In the genomic region with DNA sequence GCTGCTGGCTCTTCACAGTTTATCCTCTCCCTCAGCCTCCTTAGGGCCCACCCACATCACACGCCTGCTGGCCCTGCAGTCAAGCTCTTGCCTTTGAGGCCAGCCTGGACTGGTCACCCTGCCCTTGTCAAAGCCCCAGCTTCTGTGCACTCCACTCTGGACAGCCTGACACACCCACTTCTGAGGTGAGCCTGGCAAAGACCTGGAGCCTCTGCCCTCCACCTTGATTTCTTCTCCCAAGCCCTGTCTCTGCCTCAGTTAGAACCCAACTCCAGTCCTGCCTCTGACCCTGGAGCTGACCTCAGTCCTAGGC, we compare ENCODE assay signal across 22 cellular contexts. TPM values are rescaled to one million over a fixed set of nuclear protein-coding genes. Genes with fewer than 3 reads are reported as not detected.
DNase-seq lines count a peak whose midpoint lies in the region; ATAC-seq and TF ChIP-seq lines count a peak whose summit lies in the region.
"Had no signal": no experiment of that assay in that cellular context is flagged by ENCODE, and none has a peak within 500 bp of the region (broad histone marks: within the 10 kb centered on the region; RNA-seq: fewer than 3 reads in every experiment).

No MANE protein-coding gene starts in this region.

- TF ChIP-seq EP300 in esophagus muscularis mucosa (IDR thresholded peaks at IDR 0.05) = no peak

- H3K36me3 ChIP-seq in WERI-Rb-1 (no peaks in the 10 kb centered on the region), esophagus muscularis mucosa (no peaks in the 10 kb centered on the region), esophagus squamous epithelium (no peaks in the 10 kb centered on the region)

- H3K27ac ChIP-seq in WERI-Rb-1 = no peak overlapping the region
- H3K27ac ChIP-seq in esophagus muscularis mucosa (replicated peaks in 1 of 4) = no peak overlapping the region
- peak overlapping the region in 2 of 4 donors; percentile 43 to 97 for H3K27ac ChIP-seq in esophagus squamous epithelium
- H3K27ac ChIP-seq: A549 had no signal

- 100% methylated on average over 1 of the region's 1 CpG for WGBS in esophagus muscularis mucosa
- WGBS in esophagus squamous epithelium, 2 donors = 80% methylated on average over 1 of the region's 1 CpG; no CpG with 5 or more reads in 1 of the 2 donors

- H3K4me3 ChIP-seq in WERI-Rb-1 (ENCODE audit: low read depth, low read length) = no peak overlapping the region
- H3K4me3 ChIP-seq in esophagus muscularis mucosa = no peak overlapping the region
- H3K4me3 ChIP-seq in esophagus squamous epithelium = no peak overlapping the region
- H3K4me3 ChIP-seq: A549, GM12878 had no signal

- H3K9me3 ChIP-seq in WERI-Rb-1 (ENCODE audit: severe bottlenecking) (peaks cover 5% of the 10 kb centered on the region), esophagus muscularis mucosa (no peaks in the 10 kb centered on the region), esophagus squamous epithelium (no peaks in the 10 kb centered on the region)
- H3K9me3 ChIP-seq: A549 had no signal

- no peaks in the 10 kb centered on the region for H3K27me3 ChIP-seq in WERI-Rb-1 (ENCODE audit: insufficient read depth, low read depth, severe bottlenecking)
- no peaks in the 10 kb centered on the region for H3K27me3 ChIP-seq in esophagus muscularis mucosa
- no peaks in the 10 kb centered on the region for H3K27me3 ChIP-seq in esophagus squamous epithelium

- H3K4me1 ChIP-seq in esophagus muscularis mucosa (peaks cover 7 to 20% (median 9%) of the 10 kb centered on the region in 4 donors), esophagus squamous epithelium (peaks cover 44 to 98% (median 49%) of the 10 kb centered on the region in 3 donors)

- intact Hi-C loops in Right ventricle myocardium superior (cut with DNase I) = no loop called here
- intact Hi-C loops in left cardiac atrium (cut with DNase I) = no loop called here
- intact Hi-C loops in esophagus muscularis mucosa (cut with DNase I) = no loop called here
- intact Hi-C loops in esophagus squamous epithelium (cut with DNase I) = no loop called here

- TF ChIP-seq CTCF in WERI-Rb-1 (IDR thresholded peaks at IDR 0.05; ENCODE audit: low read depth, low read length) (no peak), esophagus muscularis mucosa (IDR thresholded peaks at IDR 0.05) (no peak), esophagus squamous epithelium (IDR thresholded peaks at IDR 0.05) (no peak)

- no peak for TF ChIP-seq POLR2A in esophagus muscularis mucosa (IDR thresholded peaks at IDR 0.05; ENCODE audit: low read depth)
- no peak for TF ChIP-seq POLR2A in esophagus squamous epithelium (IDR thresholded peaks at IDR 0.05)

- DNase-seq in Right ventricle myocardium superior (peak; percentile 7), left cardiac atrium (no peak), WERI-Rb-1 (peak; percentile 29), mesenteric fat pad (ENCODE audit: low spot score) (peak; percentile 83), esophagus muscularis mucosa (ENCODE audit: extremely low spot score) (no peak), esophagus squamous epithelium (lab: John Stamatoyannopoulos, UW) (no peak)
- DNase-seq: CD8-positive, alpha-beta memory T cell; DMS 273 treated with DMSO at 0.1 percent for 48 hours; DMS79; EL; GDM1; NCI-H1092; NCI-H1417 treated with DMSO at 0.1 percent for 48 hours; NCI-H1694 treated with DMSO at 0.1 percent for 48 hours; NCI-H2081; NCI-H226; NCI-H510A; SHP77 treated with DMSO at 0.1 percent for 48 hours had no signal

- no peak for ATAC-seq in Right ventricle myocardium superior (ENCODE audit: poor library complexity)
- no peak for ATAC-seq in left cardiac atrium
- no peak for ATAC-seq in GM21825 (IDR thresholded peaks at IDR 0.05; ENCODE audit: unreplicated experiment)
- ATAC-seq: A549, GM12878, HCT116 had no signal

RNA-seq across cellular contexts. Expression of a gene that starts 37.0 kb away (rescaled TPM):
- total RNA-seq in Right ventricle myocardium superior (6.1 TPM), left cardiac atrium (10 to 100 TPM in 1 of 2 donors, 1 to 10 TPM in 1; 8.1 to 11.0 TPM), mesenteric fat pad (31.2 TPM), esophagus muscularis mucosa (10 to 100 TPM in 1 of 4 donors, 1 to 10 TPM in 3; 7.1 to 10.1 (median 8.0) TPM), esophagus squamous epithelium (10 to 100 TPM in 3 of 4 donors, 1 to 10 TPM in 1; 6.7 to 19.3 (median 14.9) TPM)

Comparison
In these comparisons a context has a peak if more than half of its experiments do, and no peak if none do; other contexts are left out.
1. DNase-seq: peak in Right ventricle myocardium superior (single experiment), WERI-Rb-1 (single experiment) and mesenteric fat pad (single experiment); none in left cardiac atrium (single experiment), esophagus muscularis mucosa (single experiment) and esophagus squamous epithelium (single experiment).